In the genomic region with DNA sequence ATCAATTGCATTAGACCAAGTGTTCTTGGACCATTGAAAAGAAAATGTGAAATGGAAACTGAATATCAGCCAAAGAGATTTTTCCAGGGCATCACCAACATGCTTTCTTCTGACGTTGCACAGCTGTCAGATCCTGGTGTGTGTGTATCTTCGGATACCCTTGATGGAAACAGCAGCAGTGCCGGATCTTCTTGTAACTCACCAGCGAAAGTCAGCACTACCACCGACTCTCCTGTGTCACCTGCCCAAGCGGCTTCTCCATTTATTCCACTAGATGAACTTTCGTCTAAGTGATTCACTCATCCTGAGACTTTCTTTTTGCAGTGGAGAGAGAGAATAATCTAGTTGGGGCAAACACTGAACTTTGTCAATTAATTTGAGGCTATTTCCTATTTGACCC, we compare ENCODE assay signal across 8 cellular contexts.
DNase-seq lines count a peak whose midpoint lies in the region; ATAC-seq and TF ChIP-seq lines count a peak whose summit lies in the region.

No MANE protein-coding gene starts in this region.

- DNase-seq in NT2/D1 (ENCODE audit: low read depth, low spot score) = no peak
- no peak for DNase-seq in esophagus muscularis mucosa (ENCODE audit: extremely low spot score)
- DNase-seq in sigmoid colon = no peak
- no peak for DNase-seq in NCI-H446 (lab: John Stamatoyannopoulos, UW)
- no peak for DNase-seq in NCI-H1048 (lab: John Stamatoyannopoulos, UW)

- H3K9ac ChIP-seq in ES-I3 (ENCODE audit: low read depth, low read length) = peak overlapping the region; percentile 91; the same call in 1 of the 2 replicates
- peak overlapping the region; percentile 89 for H3K9ac ChIP-seq in NT2/D1 (ENCODE audit: insufficient read length, low read depth)

- no peak for TF ChIP-seq EP300 in esophagus muscularis mucosa (IDR thresholded peaks at IDR 0.05)
- no peak for TF ChIP-seq EP300 in sigmoid colon (IDR thresholded peaks at IDR 0.05)

- no peaks in the 10 kb centered on the region for H3K9me3 ChIP-seq in ES-I3 (ENCODE audit: control insufficient read depth, insufficient read depth, low read length)
- no peaks in the 10 kb centered on the region for H3K9me3 ChIP-seq in NT2/D1 (ENCODE audit: insufficient read depth, low read length)
- H3K9me3 ChIP-seq in esophagus muscularis mucosa = no peaks in the 10 kb centered on the region
- H3K9me3 ChIP-seq in sigmoid colon = no peaks in the 10 kb centered on the region

- 17% methylated on average over 6 of the region's 7 CpGs for WGBS in esophagus muscularis mucosa
- WGBS in sigmoid colon, 2 donors = 4 to 23% methylated on average over 7 of the region's 7 CpGs

- intact Hi-C loops in esophagus muscularis mucosa (cut with DNase I) (no loop called here), sigmoid colon (cut with DNase I) (loop anchor here (2.0 kb wide), 2 partner anchors 76 to 108 kb away; partner anchors contain the start of gene PIP5K1B)

- H3K36me3 ChIP-seq in ES-I3 (ENCODE audit: insufficient read depth, low read length) (no peaks in the 10 kb centered on the region; the same call in 1 of the 2 replicates), NT2/D1 (ENCODE audit: insufficient read depth, insufficient read length, low read length) (peaks cover 11% of the 10 kb centered on the region), esophagus muscularis mucosa (no peaks in the 10 kb centered on the region), sigmoid colon (no peaks in the 10 kb centered on the region)

- peak overlapping the region; percentile 89 for H3K4me3 ChIP-seq in NT2/D1 (ENCODE audit: insufficient read length, low read depth)
- H3K4me3 ChIP-seq in esophagus muscularis mucosa = peak overlapping the region; percentile 65 to 82 (median 72)
- peak overlapping the region; percentile 77 to 82 (median 80) for H3K4me3 ChIP-seq in sigmoid colon

- H3K27me3 ChIP-seq in NT2/D1 (ENCODE audit: insufficient read depth, insufficient read length) = no peaks in the 10 kb centered on the region
- no peaks in the 10 kb centered on the region for H3K27me3 ChIP-seq in esophagus muscularis mucosa
- no peaks in the 10 kb centered on the region for H3K27me3 ChIP-seq in sigmoid colon

- H3K4me1 ChIP-seq in ES-I3 (ENCODE audit: insufficient read depth, low read length) (peaks cover 16% of the 10 kb centered on the region; the same call in 1 of the 2 replicates), NT2/D1 (ENCODE audit: insufficient read depth, insufficient read length) (no peaks in the 10 kb centered on the region), esophagus muscularis mucosa (peaks cover 45 to 63% (median 59%) of the 10 kb centered on the region in 4 donors), sigmoid colon (peaks cover 0 to 59% (median 51%) of the 10 kb centered on the region in 4 donors)

- ATAC-seq in GM21529 (IDR thresholded peaks at IDR 0.05; ENCODE audit: unreplicated experiment) (no peak), HG03095 (IDR thresholded peaks at IDR 0.05; ENCODE audit: unreplicated experiment) (no peak)

- TF ChIP-seq CTCF in esophagus muscularis mucosa (IDR thresholded peaks at IDR 0.05) (no peak), sigmoid colon (IDR thresholded peaks at IDR 0.05) (no peak)

- H3K27ac ChIP-seq in esophagus muscularis mucosa (replicated peaks in 1 of 4) = peak overlapping the region; percentile 86 to 94 (median 91)
- H3K27ac ChIP-seq in sigmoid colon = peak overlapping the region; percentile 91 to 95 (median 93)

- no peak for TF ChIP-seq POLR2A in esophagus muscularis mucosa (IDR thresholded peaks at IDR 0.05; ENCODE audit: low read depth)
- TF ChIP-seq POLR2A in sigmoid colon (IDR thresholded peaks at IDR 0.05) = no peak
